9 cellular contexts compared by ENCODE assay signal in the genomic region with DNA sequence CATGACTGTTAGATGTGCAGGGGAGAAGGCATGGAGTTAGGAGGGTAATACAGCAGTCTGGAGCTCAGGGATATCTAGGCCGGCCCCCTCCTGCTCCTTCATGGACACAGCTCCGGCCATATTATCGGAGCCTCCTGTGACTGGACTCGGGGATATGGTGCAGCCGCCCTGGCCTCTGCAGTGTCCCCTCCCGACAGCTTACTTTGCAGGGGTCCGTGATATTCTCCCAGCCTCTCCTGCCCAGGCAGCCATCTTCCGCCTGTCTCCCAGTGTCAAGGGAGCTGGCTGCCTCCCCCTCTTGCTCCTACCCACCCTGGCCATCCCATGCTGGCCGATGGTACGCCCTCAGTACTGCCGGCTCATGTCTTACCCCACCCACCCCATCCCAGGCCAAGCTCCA. TPM values are rescaled to one million over a fixed set of nuclear protein-coding genes. Genes with fewer than 3 reads are reported as not detected.
"Had no signal": no experiment of that assay in that cellular context is flagged by ENCODE, and none has a peak within 500 bp of the region (broad histone marks: within the 10 kb centered on the region; RNA-seq: fewer than 3 reads in every experiment).

No MANE protein-coding gene starts in this region.

- DNase-seq: GM23248, GOT3, H9, HCEC 1CT, IMR-90, KBM-7 had no signal

- H3K4me3 ChIP-seq: GM23248 had no signal

- H3K9ac ChIP-seq: GM23248 had no signal

- H2AFZ ChIP-seq: GM23248 had no signal

- H3K27ac ChIP-seq: GM23248 had no signal

- FAIRE-seq: HTR-8/SVneo had no signal

RNA-seq across cellular contexts. Expression of gene CFAP99, which starts 30.3 kb away (rescaled TPM):
- total RNA-seq: GM23248, H4, HT-29, IMR-90 had no signal
- polyA plus RNA-seq: GM23248, IMR-90 had no signal
